10 cellular contexts compared by ENCODE assay signal in the genomic region with DNA sequence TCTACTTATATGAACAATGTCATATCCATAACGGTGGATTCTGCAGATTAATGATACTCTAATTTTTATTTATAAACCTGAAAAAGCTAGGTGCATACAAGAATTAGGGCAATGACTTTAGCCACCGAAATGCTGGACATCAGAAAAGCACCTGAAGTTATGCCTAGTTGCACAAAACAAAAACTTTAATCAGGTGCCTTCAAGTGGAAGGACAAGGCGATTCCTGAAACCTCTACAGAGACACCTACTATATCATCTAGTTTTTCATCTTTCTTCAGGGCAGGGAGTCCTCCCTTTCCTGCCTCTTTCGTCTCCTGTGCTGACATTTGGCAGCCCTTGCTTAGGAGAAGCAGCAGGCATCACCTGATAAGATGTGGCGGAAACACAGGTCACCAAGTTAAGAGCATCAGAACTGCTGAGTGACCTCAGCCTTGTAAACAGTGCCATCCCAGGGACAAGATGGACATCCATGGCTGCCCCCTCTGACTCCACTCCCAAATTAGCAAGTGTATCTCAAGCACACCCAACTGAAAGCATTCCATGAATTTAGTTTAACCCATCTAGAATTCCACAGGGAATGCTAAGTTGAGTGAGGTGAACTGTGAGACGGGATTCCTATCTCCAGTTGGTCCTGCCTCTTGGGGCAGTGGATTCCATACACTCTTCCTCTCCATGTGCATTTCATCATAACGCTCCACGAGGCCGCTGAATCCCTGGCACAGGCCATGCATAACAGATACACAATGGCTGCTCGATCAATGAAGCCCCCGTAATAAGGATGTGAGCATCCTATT. TPM values are rescaled to one million over a fixed set of nuclear protein-coding genes. Genes with fewer than 3 reads are reported as not detected.
DNase-seq lines count a peak whose midpoint lies in the region; ATAC-seq and TF ChIP-seq lines count a peak whose summit lies in the region.
"Had no signal": no experiment of that assay in that cellular context is flagged by ENCODE, and none has a peak within 500 bp of the region (broad histone marks: within the 10 kb centered on the region; RNA-seq: fewer than 3 reads in every experiment).

No MANE protein-coding gene starts in this region.

- H3K9me3 Mint-ChIP-seq in chondrocyte (ENCODE audit: low read depth) = no peaks in the 10 kb centered on the region

- no peak overlapping the region for H3K4me3 Mint-ChIP-seq in chondrocyte (ENCODE audit: unreplicated experiment)

- no peaks in the 10 kb centered on the region for H3K9me3 ChIP-seq in tibial artery

- H3K27me3 ChIP-seq in tibial artery = no peaks in the 10 kb centered on the region

- TF ChIP-seq CTCF in chondrocyte (IDR thresholded peaks at IDR 0.05) (no peak), tibial artery (IDR thresholded peaks at IDR 0.05) (no peak)

- peak; percentile 8 for DNase-seq in activated CD4-positive, CD25-positive, alpha-beta regulatory T cell treated with anti-CD3 and anti-CD28 coated beads, Interleukin-2, amount 50 U/mL, for 72 hours
- DNase-seq in chondrocyte (ENCODE audit: low spot score) (no peak), mesenteric fat pad (ENCODE audit: low spot score) (peak; percentile 18), tibial artery (peak in 1 of 2 donors; percentile 55), epidermal melanocyte (ENCODE audit: insufficient read length, low spot score) (no peak), NCI-H748 treated with DMSO at 0.1 percent for 48 hours (lab: John Stamatoyannopoulos, UW) (no peak)
- DNase-seq: aorta, left cardiac atrium had no signal

- H3K4me3 ChIP-seq in tibial artery = no peak overlapping the region

- peaks cover 18 to 93% (median 83%) of the 10 kb centered on the region in 4 donors for H3K4me1 ChIP-seq in tibial artery

- no peaks in the 10 kb centered on the region for H3K36me3 Mint-ChIP-seq in chondrocyte (ENCODE audit: low read depth)

- peak overlapping the region; percentile 97 for H3K27ac Mint-ChIP-seq in chondrocyte (ENCODE audit: unreplicated experiment)

- no peak for ATAC-seq in activated CD4-positive, CD25-positive, alpha-beta regulatory T cell treated with anti-CD3 and anti-CD28 coated beads, Interleukin-2, amount 50 U/mL, for 24 hours
- no peak for ATAC-seq in HG03565 (IDR thresholded peaks at IDR 0.05; ENCODE audit: unreplicated experiment)

- H3K4me1 Mint-ChIP-seq in chondrocyte (ENCODE audit: low read depth) = peaks cover 79% of the 10 kb centered on the region

- H3K36me3 ChIP-seq in tibial artery = no peaks in the 10 kb centered on the region

- H3K27ac ChIP-seq in tibial artery = peak overlapping the region; percentile 80 to 89

- H3K27me3 Mint-ChIP-seq in chondrocyte (ENCODE audit: low read depth) = no peaks in the 10 kb centered on the region

- intact Hi-C loops in tibial artery (cut with DNase I; ENCODE audit: low total_unique reads) = no loop called here

RNA-seq across cellular contexts. Expression of gene ITPRIP, which starts 5.8 kb away (rescaled TPM):
- total RNA-seq in chondrocyte (10.3 to 14.5 TPM (median 14.1 TPM) in 3 replicates), mesenteric fat pad (48.3 TPM)

RNA-seq across cellular contexts. Expression of gene CFAP58, which starts 21.2 kb away (rescaled TPM):
- total RNA-seq in chondrocyte = 0.13 to 0.27 TPM (median 0.15 TPM) in 3 replicates
- total RNA-seq in mesenteric fat pad = 0.64 TPM

Comparison
In these comparisons a context has a peak if more than half of its experiments do, and no peak if none do; other contexts are left out.
1. DNase-seq: peak in activated CD4-positive, CD25-positive, alpha-beta regulatory T cell treated with anti-CD3 and anti-CD28 coated beads, Interleukin-2, amount 50 U/mL, for 72 hours (single experiment) and mesenteric fat pad (single experiment); none in chondrocyte (single experiment), epidermal melanocyte (single experiment) and NCI-H748 treated with DMSO at 0.1 percent for 48 hours (single experiment).